ENCODE assay signal across 16 cellular contexts in genomic region chr16:54475019-54475418, GRCh38.
"Had no signal": no experiment of that assay in that cellular context is flagged by ENCODE, and none has a peak within 500 bp of the region (broad histone marks: within the 10 kb centered on the region; RNA-seq: fewer than 3 reads in every experiment).

No MANE protein-coding gene starts in this region.

- ATAC-seq: effector memory CD8-positive, alpha-beta T cell; foreskin keratinocyte; left colon; naive thymus-derived CD8-positive, alpha-beta T cell had no signal

- DNase-seq: effector memory CD8-positive, alpha-beta T cell; esophagus squamous epithelium; foreskin keratinocyte; head of caudate nucleus; kidney; left colon; mammary epithelial cell; naive thymus-derived CD8-positive, alpha-beta T cell; ovary; stimulated activated CD4-positive, alpha-beta T cell treated with anti-CD3 and anti-CD28 coated beads, Interleukin-2, amount 100 ng/mL, for 48 hours; stimulated activated naive CD4-positive, alpha-beta T cell treated with Interleukin-2 at 50 U/mL for 16 hours; trophoblast cell had no signal

- H3K4me1 ChIP-seq: esophagus squamous epithelium, foreskin keratinocyte, right atrium auricular region had no signal

- H3K4me3 ChIP-seq: esophagus squamous epithelium, hepatocyte, ovary, right atrium auricular region, smooth muscle cell had no signal

- H3K27me3 Mint-ChIP-seq: dendritic cell treated with granulocyte-macrophage colony-stimulating factor and Interleukin-4, amounts not matched to agents 40 ng/mL and 50 ng/mL, for 4 days had no signal

- H3K4me3 Mint-ChIP-seq: dendritic cell treated with granulocyte-macrophage colony-stimulating factor and Interleukin-4, amounts not matched to agents 40 ng/mL and 50 ng/mL, for 4 days; effector memory CD8-positive, alpha-beta T cell; naive thymus-derived CD8-positive, alpha-beta T cell had no signal

- H3K36me3 ChIP-seq: esophagus squamous epithelium, ovary, right atrium auricular region had no signal

- H3K27ac ChIP-seq: esophagus squamous epithelium, foreskin keratinocyte, hepatocyte, ovary, right atrium auricular region had no signal

- H3K4me1 Mint-ChIP-seq: naive thymus-derived CD8-positive, alpha-beta T cell had no signal

- H3K9me3 ChIP-seq: esophagus squamous epithelium, ovary, right atrium auricular region had no signal

- H3K27ac Mint-ChIP-seq: dendritic cell treated with granulocyte-macrophage colony-stimulating factor and Interleukin-4, amounts not matched to agents 40 ng/mL and 50 ng/mL, for 4 days; effector memory CD8-positive, alpha-beta T cell; naive thymus-derived CD8-positive, alpha-beta T cell had no signal

- H3K9me3 Mint-ChIP-seq: dendritic cell treated with granulocyte-macrophage colony-stimulating factor and Interleukin-4, amounts not matched to agents 40 ng/mL and 50 ng/mL, for 4 days had no signal

- H3K36me3 Mint-ChIP-seq: naive thymus-derived CD8-positive, alpha-beta T cell had no signal

- H3K27me3 ChIP-seq: foreskin keratinocyte, hepatocyte, ovary, right atrium auricular region had no signal
